26 cellular contexts compared by ENCODE assay signal in the genomic region with DNA sequence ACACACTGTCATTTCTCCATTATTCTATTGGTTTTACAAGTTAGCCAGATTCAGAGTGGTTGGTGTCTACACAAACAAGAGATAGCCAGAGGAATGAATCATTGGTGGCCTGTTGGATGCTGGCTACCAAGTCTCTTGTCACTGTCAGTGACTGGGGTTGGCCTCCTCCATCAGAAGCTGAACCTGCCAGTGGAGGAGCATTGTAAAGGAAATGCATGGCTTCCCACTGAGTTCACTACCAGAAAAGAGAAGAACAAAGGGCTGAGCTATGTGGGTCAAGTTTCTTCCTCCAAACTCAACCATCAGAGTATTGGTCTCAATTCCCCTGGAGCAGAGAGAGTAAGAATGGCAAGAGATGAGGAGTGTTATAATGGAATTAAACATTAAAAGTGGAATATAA.
"Had no signal": no experiment of that assay in that cellular context is flagged by ENCODE, and none has a peak within 500 bp of the region (broad histone marks: within the 10 kb centered on the region; RNA-seq: fewer than 3 reads in every experiment).

No MANE protein-coding gene starts in this region.

- H3K4me3 ChIP-seq: breast epithelium, esophagus muscularis mucosa, gastrocnemius medialis, transverse colon had no signal

- H3K27me3 ChIP-seq: breast epithelium, esophagus muscularis mucosa, gastrocnemius medialis, transverse colon had no signal

- H3K4me3 Mint-ChIP-seq: activated CD4-positive, alpha-beta memory T cell treated with anti-CD3 and anti-CD28 coated beads, Interleukin-2, amount 10 ng/mL, durations not matched to agents 7 days and 5 days; activated CD4-positive, alpha-beta T cell treated with anti-CD3 and anti-CD28 coated beads, Interleukin-2, amount 10 ng/mL, durations not matched to agents 24 days and 14 days; activated naive CD4-positive, alpha-beta T cell treated with anti-CD3 and anti-CD28 coated beads for 36 hours; activated naive CD8-positive, alpha-beta T cell treated with anti-CD3 and anti-CD28 coated beads, Interleukin-2, amount 10 ng/mL, durations not matched to agents 7 days and 5 days; activated T-cell treated with anti-CD3 and anti-CD28 coated beads, Interleukin-2, amount 50 U/mL, for 72 hours; central memory CD8-positive, alpha-beta T cell; nephron; stimulated activated naive B cell treated with anti-CD40 and anti-IgM and Interleukin-4, amounts not matched to agents 10 μg/mL and 1 μg/mL and 100 μg/mL, for 72 hours; T-helper 17 cell had no signal

- H3K27ac ChIP-seq: breast epithelium, esophagus muscularis mucosa, gastrocnemius medialis, transverse colon had no signal

- H3K9me3 Mint-ChIP-seq: activated CD4-positive, alpha-beta memory T cell treated with anti-CD3 and anti-CD28 coated beads, Interleukin-2, amount 10 ng/mL, durations not matched to agents 7 days and 5 days; activated CD4-positive, alpha-beta T cell treated with anti-CD3 and anti-CD28 coated beads, Interleukin-2, amount 10 ng/mL, durations not matched to agents 24 days and 14 days; activated naive CD4-positive, alpha-beta T cell treated with anti-CD3 and anti-CD28 coated beads for 36 hours; activated naive CD8-positive, alpha-beta T cell treated with anti-CD3 and anti-CD28 coated beads, Interleukin-2, amount 10 ng/mL, durations not matched to agents 7 days and 5 days; activated T-cell treated with anti-CD3 and anti-CD28 coated beads, Interleukin-2, amount 50 U/mL, for 72 hours; central memory CD8-positive, alpha-beta T cell; nephron; stimulated activated naive B cell treated with anti-CD40 and anti-IgM and Interleukin-4, amounts not matched to agents 10 μg/mL and 1 μg/mL and 100 μg/mL, for 72 hours had no signal

- H3K27ac Mint-ChIP-seq: activated CD4-positive, alpha-beta memory T cell treated with anti-CD3 and anti-CD28 coated beads, Interleukin-2, amount 10 ng/mL, durations not matched to agents 7 days and 5 days; activated CD4-positive, alpha-beta T cell treated with anti-CD3 and anti-CD28 coated beads, Interleukin-2, amount 10 ng/mL, durations not matched to agents 24 days and 14 days; activated naive CD4-positive, alpha-beta T cell treated with anti-CD3 and anti-CD28 coated beads for 36 hours; activated naive CD8-positive, alpha-beta T cell treated with anti-CD3 and anti-CD28 coated beads, Interleukin-2, amount 10 ng/mL, durations not matched to agents 7 days and 5 days; activated T-cell treated with anti-CD3 and anti-CD28 coated beads, Interleukin-2, amount 50 U/mL, for 72 hours; nephron; stimulated activated naive B cell treated with anti-CD40 and anti-IgM and Interleukin-4, amounts not matched to agents 10 μg/mL and 1 μg/mL and 100 μg/mL, for 72 hours; T-helper 17 cell had no signal

- H3K4me1 ChIP-seq: breast epithelium, esophagus muscularis mucosa, gastrocnemius medialis, transverse colon had no signal

- H3K4me1 Mint-ChIP-seq: activated CD4-positive, alpha-beta memory T cell treated with anti-CD3 and anti-CD28 coated beads, Interleukin-2, amount 10 ng/mL, durations not matched to agents 7 days and 5 days; activated CD4-positive, alpha-beta T cell treated with anti-CD3 and anti-CD28 coated beads, Interleukin-2, amount 10 ng/mL, durations not matched to agents 24 days and 14 days; activated naive CD8-positive, alpha-beta T cell treated with anti-CD3 and anti-CD28 coated beads, Interleukin-2, amount 10 ng/mL, durations not matched to agents 7 days and 5 days; central memory CD8-positive, alpha-beta T cell; stimulated activated naive B cell treated with anti-CD40 and anti-IgM and Interleukin-4, amounts not matched to agents 10 μg/mL and 1 μg/mL and 100 μg/mL, for 72 hours; T-helper 17 cell had no signal

- H3K36me3 ChIP-seq: breast epithelium, esophagus muscularis mucosa, gastrocnemius medialis, transverse colon had no signal

- H3K36me3 Mint-ChIP-seq: activated naive CD8-positive, alpha-beta T cell treated with anti-CD3 and anti-CD28 coated beads, Interleukin-2, amount 10 ng/mL, durations not matched to agents 7 days and 5 days; stimulated activated naive B cell treated with anti-CD40 and anti-IgM and Interleukin-4, amounts not matched to agents 10 μg/mL and 1 μg/mL and 100 μg/mL, for 72 hours had no signal

- H3K27me3 Mint-ChIP-seq: activated CD4-positive, alpha-beta memory T cell treated with anti-CD3 and anti-CD28 coated beads, Interleukin-2, amount 10 ng/mL, durations not matched to agents 7 days and 5 days; activated CD4-positive, alpha-beta T cell treated with anti-CD3 and anti-CD28 coated beads, Interleukin-2, amount 10 ng/mL, durations not matched to agents 24 days and 14 days; activated naive CD8-positive, alpha-beta T cell treated with anti-CD3 and anti-CD28 coated beads, Interleukin-2, amount 10 ng/mL, durations not matched to agents 7 days and 5 days; central memory CD8-positive, alpha-beta T cell; T-helper 17 cell had no signal

- DNase-seq: activated CD4-positive, alpha-beta memory T cell treated with anti-CD3 and anti-CD28 coated beads, Interleukin-2, amount 10 ng/mL, durations not matched to agents 7 days and 5 days; activated CD4-positive, alpha-beta T cell treated with anti-CD3 and anti-CD28 coated beads, Interleukin-2, amount 10 ng/mL, durations not matched to agents 24 days and 14 days; activated effector memory CD4-positive, alpha-beta T cell treated with Interleukin-2 at 50 U/mL for 16 hours; activated naive CD4-positive, alpha-beta T cell treated with anti-CD3 and anti-CD28 coated beads for 36 hours; activated naive CD8-positive, alpha-beta T cell treated with anti-CD3 and anti-CD28 coated beads, Interleukin-2, amount 10 ng/mL, durations not matched to agents 7 days and 5 days; activated T-cell treated with anti-CD3 and anti-CD28 coated beads, Interleukin-2, amount 50 U/mL, for 72 hours; amniotic stem cell; effector memory CD4-positive, alpha-beta T cell; gastrocnemius medialis; hippocampal formation; left ventricle myocardium superior; mammary epithelial cell; nucleus accumbens; small intestine; stimulated activated naive B cell treated with anti-CD40 and anti-IgM and Interleukin-4, amounts not matched to agents 10 μg/mL and 1 μg/mL and 100 μg/mL, for 72 hours; T-helper 17 cell; transverse colon had no signal

- FAIRE-seq: colon, endothelial cell of umbilical vein, islet of Langerhans, small intestine, urothelium cell line had no signal

- ATAC-seq: activated T-cell treated with anti-CD3 and anti-CD28 coated beads, Interleukin-2, amount 50 U/mL, for 72 hours; gastrocnemius medialis; left ventricle myocardium superior; sciatic nerve; stimulated activated naive B cell treated with anti-CD40 and anti-IgM and Interleukin-4, amounts not matched to agents 10 μg/mL and 1 μg/mL and 100 μg/mL, for 72 hours; T-helper 17 cell had no signal

- H3K9me3 ChIP-seq: breast epithelium, esophagus muscularis mucosa, gastrocnemius medialis, transverse colon had no signal
